25 cellular contexts compared by ENCODE assay signal in the genomic region with DNA sequence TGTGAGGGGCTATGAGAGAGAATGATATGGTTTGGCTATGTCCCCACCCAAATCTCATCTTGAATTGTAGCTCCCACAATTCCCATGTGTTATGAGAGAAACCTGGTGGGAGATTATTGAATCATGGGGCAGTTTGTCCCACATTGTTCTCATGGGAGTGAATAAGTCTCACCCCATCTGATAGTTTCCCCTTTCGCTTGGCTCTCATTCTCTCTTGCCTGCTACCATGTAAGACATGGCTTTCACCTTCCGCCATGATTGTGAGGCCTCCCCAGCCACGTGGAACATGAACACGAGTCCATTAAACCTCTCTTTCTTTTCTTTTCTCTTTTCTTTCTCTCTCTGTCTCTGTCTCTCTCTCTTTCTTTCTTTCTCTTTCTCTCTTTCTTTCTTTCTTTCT.
"Had no signal": no experiment of that assay in that cellular context is flagged by ENCODE, and none has a peak within 500 bp of the region (broad histone marks: within the 10 kb centered on the region; RNA-seq: fewer than 3 reads in every experiment).

No MANE protein-coding gene starts in this region.

- H3K27me3 ChIP-seq: colonic mucosa, esophagus muscularis mucosa, foreskin keratinocyte, gastroesophageal sphincter, heart left ventricle, hepatocyte, left lung had no signal

- H2AFZ ChIP-seq: hepatocyte had no signal

- H3K9me3 ChIP-seq: colonic mucosa, esophagus muscularis mucosa, gastroesophageal sphincter, left lung, lower lobe of right lung had no signal

- H3K4me2 ChIP-seq: hepatocyte had no signal

- H3K36me3 Mint-ChIP-seq: immature natural killer cell, mesothelial cell of epicardium, naive B cell had no signal

- H3K36me3 ChIP-seq: colonic mucosa, esophagus muscularis mucosa, gastroesophageal sphincter, heart left ventricle, left lung, lower lobe of right lung had no signal

- ATAC-seq: effector memory CD8-positive, alpha-beta T cell; foreskin keratinocyte; gastroesophageal sphincter; heart left ventricle; left cardiac atrium; left lung; left ventricle myocardium superior; lower lobe of right lung; mucosa of descending colon; naive thymus-derived CD8-positive, alpha-beta T cell had no signal

- H3K79me2 ChIP-seq: hepatocyte had no signal

- DNase-seq: colonic mucosa; cortex of kidney; effector CD8-positive, alpha-beta T cell; effector memory CD8-positive, alpha-beta T cell; foreskin keratinocyte; heart left ventricle; hypothalamus; immature natural killer cell; left cardiac atrium; left lung; left ventricle myocardium superior; lower lobe of right lung; mesenchymal stem cell; mucosa of descending colon; naive B cell; naive thymus-derived CD8-positive, alpha-beta T cell had no signal

- H3K27me3 Mint-ChIP-seq: dendritic cell treated with granulocyte-macrophage colony-stimulating factor and Interleukin-4, amounts not matched to agents 40 ng/mL and 50 ng/mL, for 4 days; effector memory CD8-positive, alpha-beta T cell; naive B cell; naive thymus-derived CD8-positive, alpha-beta T cell had no signal

- H3K4me1 ChIP-seq: colonic mucosa, esophagus muscularis mucosa, foreskin keratinocyte, gastroesophageal sphincter, heart left ventricle, left lung, lower lobe of right lung had no signal

- H3K9me3 Mint-ChIP-seq: mesothelial cell of epicardium had no signal

- H3K4me3 ChIP-seq: colonic mucosa, esophagus muscularis mucosa, gastroesophageal sphincter, heart left ventricle, hepatocyte, left lung, lower lobe of right lung, mucosa of descending colon had no signal

- H3K4me3 Mint-ChIP-seq: dendritic cell treated with granulocyte-macrophage colony-stimulating factor and Interleukin-4, amounts not matched to agents 40 ng/mL and 50 ng/mL, for 4 days; effector memory CD8-positive, alpha-beta T cell; immature natural killer cell; mesothelial cell of epicardium; naive thymus-derived CD8-positive, alpha-beta T cell had no signal

- H3K27ac Mint-ChIP-seq: dendritic cell treated with granulocyte-macrophage colony-stimulating factor and Interleukin-4, amounts not matched to agents 40 ng/mL and 50 ng/mL, for 4 days; effector memory CD8-positive, alpha-beta T cell; immature natural killer cell; mesothelial cell of epicardium; naive B cell; naive thymus-derived CD8-positive, alpha-beta T cell had no signal

- H3K4me1 Mint-ChIP-seq: immature natural killer cell; mesothelial cell of epicardium; naive B cell; naive thymus-derived CD8-positive, alpha-beta T cell had no signal

- H3K27ac ChIP-seq: colonic mucosa, esophagus muscularis mucosa, foreskin keratinocyte, gastroesophageal sphincter, heart left ventricle, hepatocyte, left lung, lower lobe of right lung had no signal

- FAIRE-seq: endothelial cell of umbilical vein, frontal cortex, islet of Langerhans, keratinocyte had no signal
